19 cellular contexts compared by ENCODE assay signal in genomic region chr18:25345432-25345831, GRCh38. TPM values are rescaled to one million over a fixed set of nuclear protein-coding genes. Genes with fewer than 3 reads are reported as not detected.
DNase-seq lines count a peak whose midpoint lies in the region; ATAC-seq and TF ChIP-seq lines count a peak whose summit lies in the region.
"Had no signal": no experiment of that assay in that cellular context is flagged by ENCODE, and none has a peak within 500 bp of the region (broad histone marks: within the 10 kb centered on the region; RNA-seq: fewer than 3 reads in every experiment).

No MANE protein-coding gene starts in this region.

- CTCF ChIA-PET in IMR-90 (lab: Yijun Ruan, JAX): no interaction called here

- dilution Hi-C loops in IMR-90 (cut with HindIII; ENCODE audit: low sequenced_read_pairs, unreplicated experiment): no loop called here

- peak overlapping the region; percentile 45; the same call in 1 of the 2 replicates for H3K4me2 ChIP-seq in IMR-90 (ENCODE audit: low read depth, low read length)

- no peak for TF ChIP-seq POLR2A in IMR-90 (IDR thresholded peaks at IDR 0.05; ENCODE audit: low read depth, low read length)

- H3K27ac ChIP-seq in IMR-90 (ENCODE audit: insufficient read depth, low read length): no peak overlapping the region
- H3K27ac ChIP-seq: SJSA1 had no signal

- H2BK120ac ChIP-seq in IMR-90 (ENCODE audit: low read depth, low read length): no peak overlapping the region

- peak overlapping the region; percentile 5; the same call in 1 of the 2 replicates for H2BK20ac ChIP-seq in IMR-90 (ENCODE audit: low read depth, low read length)

- peaks cover 6% of the 10 kb centered on the region; the same call in 1 of the 2 replicates for H4K20me1 ChIP-seq in IMR-90 (ENCODE audit: insufficient read depth, low read length)

- peaks cover 4% of the 10 kb centered on the region; the same call in 1 of the 2 replicates for H3K4me1 ChIP-seq in IMR-90 (ENCODE audit: control insufficient read depth, insufficient read depth, low read length)
- H3K4me1 ChIP-seq: testis had no signal

- H3K14ac ChIP-seq in IMR-90 (replicated peaks; ENCODE audit: low read depth, low read length): no peak overlapping the region

- no peak for TF ChIP-seq RAD21 in IMR-90 (IDR thresholded peaks at IDR 0.05; ENCODE audit: low read length)

- in situ Hi-C loops in IMR-90 (cut with MboI; ENCODE audit: low sequenced_read_pairs) (no loop called here), astrocyte of the cerebellum (cut with HindIII; ENCODE audit: low sequenced_read_pairs) (no loop called here)

- peaks cover 1% of the 10 kb centered on the region for H3K27me3 Mint-ChIP-seq in nephron progenitor cell (ENCODE audit: low read depth, poor library complexity)

- no peak overlapping the region for H4K5ac ChIP-seq in IMR-90 (ENCODE audit: low read depth, low read length)

- H3K56ac ChIP-seq in IMR-90 (ENCODE audit: extremely low read depth, insufficient read depth, low read length): no peak overlapping the region

- BruUV-seq in IMR-90 (replicated peaks; lab: Mats Ljungman, UMichigan): no TSS peak

- peaks cover 34% of the 10 kb centered on the region for H3K36me3 Mint-ChIP-seq in nephron progenitor cell (ENCODE audit: low read depth)

- no peaks in the 10 kb centered on the region for H3K9me3 ChIP-seq in IMR-90 (ENCODE audit: control insufficient read depth, insufficient read depth, low read length)
- H3K9me3 ChIP-seq: SJSA1, testis had no signal

- H3K4ac ChIP-seq in IMR-90 (ENCODE audit: low read depth, low read length): no peak overlapping the region

- H3K36me3 ChIP-seq in IMR-90 (ENCODE audit: control insufficient read depth, insufficient read depth, low read length): no peaks in the 10 kb centered on the region
- H3K36me3 ChIP-seq: SJSA1 had no signal

- DNase-seq in AG10803 (ENCODE audit: low read depth) (peak; percentile 77), IMR-90 (peak; percentile 5), astrocyte of the cerebellum (ENCODE audit: low read depth) (peak; percentile 20), nephron progenitor cell (no peak), mucosa of gallbladder (ENCODE audit: low spot score) (no peak), SKM-1 (lab: John Stamatoyannopoulos, UW; ENCODE audit: unreplicated experiment) (no peak)
- DNase-seq: activated CD4-positive, alpha-beta memory T cell treated with anti-CD3 and anti-CD28 coated beads, Interleukin-2, amount 10 ng/mL, durations not matched to agents 7 days and 5 days; anterior cingulate cortex; effector memory CD4-positive, alpha-beta T cell; islet precursor cell; naive thymus-derived CD8-positive, alpha-beta T cell; NCI-H2081 treated with DMSO at 0.1 percent for 48 hours; NCI-H526 treated with DMSO at 0.1 percent for 48 hours; T-helper 17 cell; testis had no signal

- no CpG with 5 or more reads among the region's 4 CpGs for WGBS in IMR-90 (ENCODE audit: extremely low coverage in 2 of 2, insufficient read length in 1 of 2), 2 experiments

- peaks cover 16% of the 10 kb centered on the region for H3K9me3 Mint-ChIP-seq in nephron progenitor cell
- H3K9me3 Mint-ChIP-seq: activated CD4-positive, alpha-beta memory T cell treated with anti-CD3 and anti-CD28 coated beads, Interleukin-2, amount 10 ng/mL, durations not matched to agents 7 days and 5 days had no signal

- peak overlapping the region; percentile 64 for H3K23ac ChIP-seq in IMR-90 (ENCODE audit: low read depth, low read length)

- no peak overlapping the region for H4K8ac ChIP-seq in IMR-90 (ENCODE audit: low read depth in 2 of 2, low read length in 2 of 2)

- no peak overlapping the region for H2BK5ac ChIP-seq in IMR-90 (ENCODE audit: low read depth, low read length, poor library complexity, severe bottlenecking)

- no peak overlapping the region for H2AFZ ChIP-seq in IMR-90 (replicated peaks; ENCODE audit: low read length, poor library complexity)

- H3K4me1 Mint-ChIP-seq in nephron progenitor cell: peaks cover 52% of the 10 kb centered on the region

- POLR2A ChIA-PET in IMR-90 (lab: Charles Lee; ENCODE audit: unreplicated experiment): interaction anchor here (0.5 kb wide), 1 partner anchor 574 kb away, joined by 13 read pairs; no protein-coding TSS in a partner anchor

- no peak overlapping the region for H2AK9ac ChIP-seq in IMR-90 (replicated peaks; ENCODE audit: low read depth, low read length, poor library complexity)

- no peak for TF ChIP-seq CTCF in AG10803 (conservative IDR thresholded peaks at IDR 0.05; ENCODE audit: low read length)
- no peak for TF ChIP-seq CTCF in IMR-90 (conservative IDR thresholded peaks at IDR 0.05; ENCODE audit: low read depth, low read length)
- TF ChIP-seq CTCF in astrocyte of the cerebellum (IDR thresholded peaks at IDR 0.05; ENCODE audit: low read depth, low read length, missing control alignments): no peak
- TF ChIP-seq CTCF in nephron progenitor cell (IDR thresholded peaks at IDR 0.05): no peak

- H3K4me3 Mint-ChIP-seq in nephron progenitor cell: peak overlapping the region; percentile 51
- H3K4me3 Mint-ChIP-seq: activated CD4-positive, alpha-beta memory T cell treated with anti-CD3 and anti-CD28 coated beads, Interleukin-2, amount 10 ng/mL, durations not matched to agents 7 days and 5 days; naive thymus-derived CD8-positive, alpha-beta T cell; T-helper 17 cell had no signal

- H2BK15ac ChIP-seq in IMR-90 (ENCODE audit: low read depth, low read length): no peak overlapping the region

- no peak overlapping the region for H4K91ac ChIP-seq in IMR-90 (ENCODE audit: insufficient read depth, low read depth, low read length)

- no peaks in the 10 kb centered on the region for H3K27me3 ChIP-seq in IMR-90 (ENCODE audit: control insufficient read depth, insufficient read depth, low read length)
- H3K27me3 ChIP-seq: testis had no signal

- H2AK5ac ChIP-seq in IMR-90 (ENCODE audit: low read depth, low read length): no peak overlapping the region

- H3K9ac ChIP-seq in IMR-90 (ENCODE audit: low read depth, low read length): no peak overlapping the region

- no peak overlapping the region for H3K27ac Mint-ChIP-seq in nephron progenitor cell
- H3K27ac Mint-ChIP-seq: activated CD4-positive, alpha-beta memory T cell treated with anti-CD3 and anti-CD28 coated beads, Interleukin-2, amount 10 ng/mL, durations not matched to agents 7 days and 5 days; naive thymus-derived CD8-positive, alpha-beta T cell; T-helper 17 cell had no signal

- H3K79me1 ChIP-seq in IMR-90 (ENCODE audit: low read depth in 1 of 2, low read length in 2 of 2): peaks cover 22 to 41% of the 10 kb centered on the region in 2 experiments

- no peak overlapping the region for H3K18ac ChIP-seq in IMR-90 (ENCODE audit: low read depth, low read length)

- H3K4me3 ChIP-seq in AG10803 (ENCODE audit: low read length) (no peak overlapping the region), IMR-90 (ENCODE audit: insufficient read depth, low read depth, low read length) (no peak overlapping the region), astrocyte of the cerebellum (ENCODE audit: low read depth, low read length) (no peak overlapping the region)
- H3K4me3 ChIP-seq: SJSA1, testis had no signal

- intact Hi-C loops in IMR-90 (cut with micrococcal nuclease): no loop called here

- ATAC-seq in IMR-90 (ENCODE audit: low read depth) (no peak), GM19328 (IDR thresholded peaks at IDR 0.05; ENCODE audit: unreplicated experiment) (no peak), HG02938 (IDR thresholded peaks at IDR 0.05; ENCODE audit: unreplicated experiment) (no peak)
- ATAC-seq: naive thymus-derived CD8-positive, alpha-beta T cell; Panc1; T-helper 17 cell had no signal

- H3K9me1 ChIP-seq in IMR-90 (ENCODE audit: insufficient read depth, low read length): no peaks in the 10 kb centered on the region

TF ChIP-seq in IMR-90, 13 proteins besides CTCF, POLR2A, EP300 and RAD21:
- TF ChIP-seq NFE2L2 (IDR thresholded peaks at IDR 0.05; ENCODE audit: low read depth, low read length): no peak
- TF ChIP-seq USF2 (IDR thresholded peaks at IDR 0.05; ENCODE audit: low read depth, low read length): no peak
- no peak for TF ChIP-seq FOS (IDR thresholded peaks at IDR 0.05; ENCODE audit: low read depth, low read length)
- no peak for TF ChIP-seq ELK1 (IDR thresholded peaks at IDR 0.05; ENCODE audit: borderline replicate concordance, low read depth, low read length)
- no peak for TF ChIP-seq BHLHE40 (IDR thresholded peaks at IDR 0.05; ENCODE audit: low read depth, low read length)
- no peak for TF ChIP-seq RFX5 (IDR thresholded peaks at IDR 0.05; ENCODE audit: low read depth, low read length)
- TF ChIP-seq CHD1 (IDR thresholded peaks at IDR 0.05; ENCODE audit: low read depth, low read length): no peak
- TF ChIP-seq MAZ (IDR thresholded peaks at IDR 0.05; ENCODE audit: borderline replicate concordance, low read depth, low read length): no peak
- TF ChIP-seq MXI1 (IDR thresholded peaks at IDR 0.05; ENCODE audit: borderline replicate concordance, low read depth, low read length): no peak
- TF ChIP-seq SMC3 (IDR thresholded peaks at IDR 0.05; ENCODE audit: low read depth, low read length): no peak
- TF ChIP-seq CEBPB (IDR thresholded peaks at IDR 0.05; ENCODE audit: low read depth, low read length): no peak
- TF ChIP-seq RCOR1 (IDR thresholded peaks at IDR 0.05; ENCODE audit: insufficient replicate concordance, low read length): no peak

RNA-seq across cellular contexts. Expression of gene ZNF521, which starts 6.5 kb away (rescaled TPM):
- 44.7 and 59.3 TPM in 2 replicates for total RNA-seq in IMR-90 (2012; rRNA removed)
- polyA plus RNA-seq in IMR-90 (2012; rRNA removed): 21.5 and 30.2 TPM in 2 replicates
- 18.6 and 25.8 TPM in 2 replicates for polyA plus RNA-seq in IMR-90 (2012; cell fraction: cytosol; rRNA removed)
- polyA plus RNA-seq in IMR-90 (2012; cell fraction: nucleus; rRNA removed; ENCODE audit: low replicate concordance): 17.7 and 26.3 TPM in 2 replicates
- 14.6 TPM for total RNA-seq in mucosa of gallbladder
- total RNA-seq: activated CD4-positive, alpha-beta memory T cell treated with anti-CD3 and anti-CD28 coated beads, Interleukin-2, amount 10 ng/mL, durations not matched to agents 7 days and 5 days had no signal
- polyA plus RNA-seq: naive thymus-derived CD8-positive, alpha-beta T cell had no signal

Comparison
In these comparisons a context has a peak if more than half of its experiments do, and no peak if none do; other contexts are left out.
1. DNase-seq: peak in AG10803 (single experiment), IMR-90 (single experiment) and astrocyte of the cerebellum (single experiment); none in nephron progenitor cell (single experiment), mucosa of gallbladder (single experiment) and SKM-1 (single experiment).